ENCODE assay signal across 27 cellular contexts in the genomic region with DNA sequence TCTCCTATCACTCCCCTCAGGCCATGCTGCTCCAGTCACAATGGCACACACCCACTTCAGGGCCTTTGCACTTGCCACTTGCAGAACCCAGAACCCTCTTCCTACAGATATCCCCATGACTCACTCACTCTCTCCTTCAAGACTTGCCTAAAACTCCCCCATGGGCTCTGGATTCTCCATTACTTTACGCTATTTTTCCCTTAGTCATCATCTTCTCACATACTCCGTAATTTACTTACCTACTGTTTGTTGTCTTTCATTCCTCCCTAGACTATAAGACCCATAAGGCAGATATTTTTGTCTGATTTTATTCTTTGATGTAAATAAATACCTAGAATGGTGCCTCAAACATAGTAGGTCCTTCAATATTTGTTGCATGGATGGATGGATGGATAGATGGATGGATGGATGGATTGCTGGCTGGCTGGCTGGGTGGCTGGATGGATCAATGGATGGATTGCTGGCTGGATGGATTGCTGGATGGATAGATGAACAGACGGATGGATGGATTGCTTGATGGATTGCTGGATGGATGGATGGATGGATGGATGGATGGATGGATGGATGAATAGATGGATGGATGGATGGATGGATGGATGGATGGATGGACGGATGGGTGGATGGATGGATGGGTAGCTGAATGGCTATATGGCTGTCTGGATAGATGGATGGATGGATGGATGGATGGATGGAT.
"Had no signal": no experiment of that assay in that cellular context is flagged by ENCODE, and none has a peak within 500 bp of the region (broad histone marks: within the 10 kb centered on the region; RNA-seq: fewer than 3 reads in every experiment).

No MANE protein-coding gene starts in this region.

- H3K4me1 Mint-ChIP-seq: endodermal cell, memory B cell had no signal

- H3K4me2 ChIP-seq: hepatocyte had no signal

- H3K36me3 ChIP-seq: colonic mucosa, esophagus squamous epithelium, gastrocnemius medialis, left lung, lower lobe of right lung had no signal

- H3K27ac Mint-ChIP-seq: dendritic cell treated with granulocyte-macrophage colony-stimulating factor and Interleukin-4, amounts not matched to agents 40 ng/mL and 50 ng/mL, for 4 days; effector memory CD8-positive, alpha-beta T cell; endodermal cell; memory B cell had no signal

- H2AFZ ChIP-seq: hepatocyte had no signal

- H3K4me3 ChIP-seq: colonic mucosa, esophagus squamous epithelium, gastrocnemius medialis, hepatocyte, left lung, lower lobe of right lung had no signal

- H3K36me3 Mint-ChIP-seq: memory B cell had no signal

- H3K79me2 ChIP-seq: hepatocyte had no signal

- DNase-seq: colonic mucosa; cortex of kidney; effector CD8-positive, alpha-beta T cell; effector memory CD8-positive, alpha-beta T cell; endodermal cell; erythroblast; esophagus squamous epithelium; foreskin fibroblast; foreskin melanocyte; gastrocnemius medialis; glutamatergic neuron; head of caudate nucleus; hypothalamus; left cardiac atrium; left lung; left ventricle myocardium superior; lower lobe of right lung; mesendoderm; midbrain had no signal

- H3K27me3 ChIP-seq: colonic mucosa, esophagus squamous epithelium, gastrocnemius medialis, hepatocyte, left lung had no signal

- H3K4me3 Mint-ChIP-seq: dendritic cell treated with granulocyte-macrophage colony-stimulating factor and Interleukin-4, amounts not matched to agents 40 ng/mL and 50 ng/mL, for 4 days; effector memory CD8-positive, alpha-beta T cell; endodermal cell; memory B cell had no signal

- H3K27me3 Mint-ChIP-seq: dendritic cell treated with granulocyte-macrophage colony-stimulating factor and Interleukin-4, amounts not matched to agents 40 ng/mL and 50 ng/mL, for 4 days; memory B cell had no signal

- H3K27ac ChIP-seq: colonic mucosa, epithelial cell of prostate, esophagus squamous epithelium, gastrocnemius medialis, hepatocyte, left lung, lower lobe of right lung had no signal

- H3K9me3 ChIP-seq: colonic mucosa, esophagus squamous epithelium, gastrocnemius medialis, left lung, lower lobe of right lung had no signal

- H3K9me3 Mint-ChIP-seq: effector memory CD8-positive, alpha-beta T cell had no signal

- H3K4me1 ChIP-seq: colonic mucosa, gastrocnemius medialis, left lung, lower lobe of right lung had no signal

- ATAC-seq: effector memory CD8-positive, alpha-beta T cell; esophagus mucosa; gastrocnemius medialis; left cardiac atrium; left lung; left ventricle myocardium superior; lower lobe of right lung had no signal

- FAIRE-seq: endometrium, islet of Langerhans, keratinocyte had no signal
